In genomic region chr1:161117681-161118581, GRCh38 we compare ENCODE assay signal across 8 cellular contexts. TPM values are rescaled to one million over a fixed set of nuclear protein-coding genes. Genes with fewer than 3 reads are reported as not detected.
DNase-seq lines count a peak whose midpoint lies in the region; ATAC-seq and TF ChIP-seq lines count a peak whose summit lies in the region.

NIT1 (plus strand) TSS chr1:161118105; CDS start chr1:161118177, 72 bp downstream.
PFDN2 (minus strand) TSS chr1:161118037; CDS start chr1:161118026, 11 bp downstream.

- ATAC-seq in HG03025 (IDR thresholded peaks at IDR 0.05; ENCODE audit: low FRiP score, unreplicated experiment): peak; percentile 70

- DNase-seq in NK-92 treated with Interleukin-12 subunit alpha and Interleukin-12 subunit beta, amount 100 ng/mL, for 24 hours (lab: John Stamatoyannopoulos, UW): peak; percentile 77
- DNase-seq in NK-92 (lab: John Stamatoyannopoulos, UW; ENCODE audit: unreplicated experiment) (no peak), NCI-H2081 (lab: John Stamatoyannopoulos, UW) (peak; percentile 84 to 90), UCSD-AML1 (lab: John Stamatoyannopoulos, UW; ENCODE audit: unreplicated experiment) (peak; percentile 87), iPS DF 4.7 (ENCODE audit: extremely low read depth, low spot score) (peak; percentile 49), sigmoid colon (peak; percentile 94)

- peaks cover 0 to 44% (median 29%) of the 10 kb centered on the region in 4 donors for H3K36me3 ChIP-seq in sigmoid colon

- no peaks in the 10 kb centered on the region for H3K9me3 Mint-ChIP-seq in brain

- no peaks in the 10 kb centered on the region for H3K27me3 ChIP-seq in sigmoid colon

- H3K27ac ChIP-seq in sigmoid colon: peak within 1 kb of the TSS; percentile 89 to 97 (median 94)

- peaks cover 12% of the 10 kb centered on the region for H3K27me3 Mint-ChIP-seq in brain

- peak; percentile 92 to 93 for TF ChIP-seq POLR2A in sigmoid colon (IDR thresholded peaks at IDR 0.05)

- peak within 1 kb of the TSS; percentile 94 to 98 (median 96) for H3K27ac Mint-ChIP-seq in brain

- TF ChIP-seq CTCF in brain (conservative IDR thresholded peaks at IDR 0.05): no peak
- TF ChIP-seq CTCF in sigmoid colon (IDR thresholded peaks at IDR 0.05): no peak

- H3K4me3 Mint-ChIP-seq in brain: peak within 1 kb of the TSS; percentile 97 to 99 (median 98)

- TF ChIP-seq EP300 in sigmoid colon (IDR thresholded peaks at IDR 0.05): peak in 1 of 4 donors; percentile 3

- peaks cover 71% of the 10 kb centered on the region for H3K4me1 Mint-ChIP-seq in brain

- H3K4me3 ChIP-seq in sigmoid colon: peak within 1 kb of the TSS; percentile 88 to 100 (median 94)

- 1% methylated on average over 59 of the region's 59 CpGs for WGBS in sigmoid colon, 2 donors

- H3K4me1 ChIP-seq in sigmoid colon: peaks cover 0 to 69% (median 52%) of the 10 kb centered on the region in 4 donors

- no peaks in the 10 kb centered on the region for H3K9me3 ChIP-seq in sigmoid colon

- H3K36me3 Mint-ChIP-seq in brain: peaks cover 39% of the 10 kb centered on the region

- intact Hi-C loops in sigmoid colon (cut with DNase I): loop anchor here (2.0 to 5.0 kb wide), 3 partner anchors 15 to 71 kb away; partner anchors contain the start of genes DEDD, USF1 and USP21

RNA-seq across cellular contexts. Expression of gene NIT1, which starts in this region (rescaled TPM):
- 40.7 TPM for polyA plus RNA-seq in brain (ENCODE audit: insufficient read depth, low read depth, low replicate concordance)
- 10 to 100 TPM; 24.4 to 39.6 (median 33.1) TPM for total RNA-seq in sigmoid colon
- 10 to 100 TPM; 46.8 to 66.6 (median 66.5) TPM for polyA plus RNA-seq in sigmoid colon

RNA-seq across cellular contexts. Expression of gene PFDN2, which starts in this region (rescaled TPM):
- polyA plus RNA-seq in brain (ENCODE audit: insufficient read depth, low read depth, low replicate concordance) (194 TPM), sigmoid colon (100 to 1,000 TPM in 2 of 3 donors, 10 to 100 TPM in 1; 82.3 to 115 (median 104) TPM)
- total RNA-seq in sigmoid colon: 10 to 100 TPM; 40.7 to 63.4 (median 45.9) TPM
